In the genomic region with DNA sequence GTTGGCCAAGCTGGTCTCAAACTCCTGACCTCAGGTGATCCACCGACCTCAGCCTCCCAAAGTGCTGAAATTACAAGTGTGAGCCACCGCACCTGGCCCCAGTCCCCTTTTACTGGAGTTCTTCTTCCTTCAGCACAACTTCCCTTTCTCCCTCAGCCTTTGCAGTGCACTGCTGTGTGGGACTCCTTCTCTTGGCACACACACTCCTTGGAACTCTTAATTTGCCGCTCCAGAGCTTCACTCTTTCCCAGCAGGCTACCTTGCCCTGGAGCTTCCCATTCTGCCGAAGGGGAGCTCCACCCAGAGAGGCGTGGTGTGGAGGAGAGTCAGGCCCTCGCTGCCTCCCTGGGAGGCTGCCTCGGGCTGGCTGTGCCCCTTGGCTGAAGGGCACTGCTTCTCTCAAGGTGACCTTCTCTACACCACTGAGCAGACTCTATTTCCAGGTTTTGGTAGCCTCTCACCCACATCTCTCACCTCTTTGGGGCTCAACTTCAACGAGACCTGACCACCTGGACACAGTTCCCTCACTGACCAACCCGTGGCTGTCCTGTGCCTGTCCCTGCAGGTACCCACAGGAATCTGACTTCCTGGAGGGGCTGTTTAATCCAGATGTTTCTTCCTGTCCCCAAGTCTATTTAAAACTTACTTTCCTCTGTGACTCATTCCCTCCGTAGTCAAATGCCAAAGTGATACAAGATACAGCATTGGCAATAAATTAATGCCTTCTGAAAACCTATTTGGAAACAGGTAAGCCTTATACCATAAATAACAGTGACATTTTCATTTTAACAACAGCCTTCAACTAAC, we compare ENCODE assay signal across 25 cellular contexts.
DNase-seq lines count a peak whose midpoint lies in the region; ATAC-seq, FAIRE-seq and TF ChIP-seq lines count a peak whose summit lies in the region.
"Had no signal": no experiment of that assay in that cellular context is flagged by ENCODE, and none has a peak within 500 bp of the region (broad histone marks: within the 10 kb centered on the region; RNA-seq: fewer than 3 reads in every experiment).

No MANE protein-coding gene starts in this region.

- H3K4me3 ChIP-seq in IMR-90 (ENCODE audit: insufficient read depth, low read depth, low read length) (no peak overlapping the region), K562 (no peak overlapping the region), mesenchymal stem cell (ENCODE audit: insufficient read depth in 1 of 2, low read depth in 1 of 2, low read length in 2 of 2) (no peak overlapping the region)
- H3K4me3 ChIP-seq: SJSA1 had no signal

- H4K91ac ChIP-seq in IMR-90 (ENCODE audit: insufficient read depth, low read depth, low read length) (no peak overlapping the region), mesenchymal stem cell (ENCODE audit: low read length) (peak overlapping the region; percentile 39)

- H2BK120ac ChIP-seq in IMR-90 (ENCODE audit: low read depth, low read length) (no peak overlapping the region), mesenchymal stem cell (ENCODE audit: low read depth, low read length) (no peak overlapping the region)

- H3K27ac ChIP-seq in IMR-90 (ENCODE audit: insufficient read depth, low read length), result no peak overlapping the region
- H3K27ac ChIP-seq in K562 (ENCODE audit: extremely low read depth, low read depth, low read length), result no peak overlapping the region
- H3K27ac ChIP-seq in mesenchymal stem cell (ENCODE audit: low read length, poor library complexity, severe bottlenecking), result no peak overlapping the region
- H3K27ac ChIP-seq: C4-2B, SJSA1 had no signal

- H3K4me1 ChIP-seq in IMR-90 (ENCODE audit: control insufficient read depth, insufficient read depth, low read length) (no peaks in the 10 kb centered on the region), K562 (replicated peaks in 1 of 2; ENCODE audit: control insufficient read depth in 2 of 2, insufficient read depth in 2 of 2, low read length in 2 of 2) (no peaks in the 10 kb centered on the region), mesenchymal stem cell (ENCODE audit: control insufficient read depth, insufficient read depth, low read depth, low read length) (no peaks in the 10 kb centered on the region)
- H3K4me1 ChIP-seq: SJSA1 had no signal

- ATAC-seq in IMR-90 (ENCODE audit: low read depth) (no peak), K562 (peak; percentile 40; the same call in 1 of the 3 replicates)

- H3K18ac ChIP-seq in IMR-90 (ENCODE audit: low read depth, low read length), result no peak overlapping the region
- peak overlapping the region in 1 of 2 experiments; percentile 77 for H3K18ac ChIP-seq in mesenchymal stem cell (ENCODE audit: low read depth in 1 of 2, low read length in 2 of 2)

- H3K27me3 ChIP-seq in IMR-90 (ENCODE audit: control insufficient read depth, insufficient read depth, low read length) (no peaks in the 10 kb centered on the region), K562 (ENCODE audit: control insufficient read depth in 2 of 2, insufficient read depth in 2 of 2, low read length in 2 of 2) (peaks cover 15 to 22% of the 10 kb centered on the region in 2 experiments), mesenchymal stem cell (ENCODE audit: control insufficient read depth in 1 of 2, insufficient read depth in 1 of 2, low read length in 2 of 2) (no peaks in the 10 kb centered on the region)

- H3K4ac ChIP-seq in IMR-90 (ENCODE audit: low read depth, low read length) (no peak overlapping the region), mesenchymal stem cell (ENCODE audit: low read depth in 1 of 2, low read length in 2 of 2) (no peak overlapping the region)

- H2AK5ac ChIP-seq in IMR-90 (ENCODE audit: low read depth, low read length), result no peak overlapping the region
- H2AK5ac ChIP-seq in mesenchymal stem cell (ENCODE audit: low read length, severe bottlenecking), result no peak overlapping the region

- no peak overlapping the region for H2BK20ac ChIP-seq in IMR-90 (ENCODE audit: low read depth, low read length)

- H3K56ac ChIP-seq in IMR-90 (ENCODE audit: extremely low read depth, insufficient read depth, low read length), result no peak overlapping the region

- H3K9ac ChIP-seq in IMR-90 (ENCODE audit: low read depth, low read length) (no peak overlapping the region), K562 (ENCODE audit: insufficient read depth in 1 of 2, low read depth in 2 of 2, low read length in 2 of 2) (peak overlapping the region in 1 of 2 experiments; percentile 6; a peak in 1 of 4 replicates), mesenchymal stem cell (ENCODE audit: low read length) (no peak overlapping the region)

- H3K4me3 Mint-ChIP-seq in type B pancreatic cell, result no peak overlapping the region
- H3K4me3 Mint-ChIP-seq: B cell; CD8-positive, alpha-beta memory T cell had no signal

- H4K20me1 ChIP-seq in IMR-90 (ENCODE audit: insufficient read depth, low read length), result no peaks in the 10 kb centered on the region
- H4K20me1 ChIP-seq in K562 (replicated peaks; ENCODE audit: control insufficient read depth, insufficient read depth, low read length), result no peaks in the 10 kb centered on the region

- H2BK5ac ChIP-seq in IMR-90 (ENCODE audit: low read depth, low read length, poor library complexity, severe bottlenecking) (no peak overlapping the region), mesenchymal stem cell (ENCODE audit: low read depth, low read length, poor library complexity, severe bottlenecking) (no peak overlapping the region)

- no peaks in the 10 kb centered on the region for H3K36me3 Mint-ChIP-seq in type B pancreatic cell
- H3K36me3 Mint-ChIP-seq: CD8-positive, alpha-beta memory T cell had no signal

- H3K4me2 ChIP-seq in IMR-90 (ENCODE audit: low read depth, low read length), result no peak overlapping the region
- H3K4me2 ChIP-seq in K562 (ENCODE audit: insufficient read depth, low read length), result peak overlapping the region; percentile 26; the same call in 1 of the 2 replicates
- no peak overlapping the region for H3K4me2 ChIP-seq in mesenchymal stem cell (ENCODE audit: low read length, poor library complexity, severe bottlenecking)

- DNase-seq in IMR-90 (no peak), K562 (ENCODE audit: extremely low read depth in 1 of 4, low spot score in 3 of 4) (no peak), mesenchymal stem cell (no peak), type B pancreatic cell (ENCODE audit: extremely low spot score, unreplicated experiment) (no peak), superior temporal gyrus (ENCODE audit: extremely low spot score) (no peak), T-helper 1 cell (no peak), NCI-H1105 treated with DMSO at 0.1 percent for 48 hours (lab: John Stamatoyannopoulos, UW) (no peak)
- DNase-seq: Calu3; CD8-positive, alpha-beta memory T cell; DMS79 treated with DMSO at 0.1 percent for 48 hours; HCEC 1CT; Kasumi-1; MV-4-11; NCI-H1105; NCI-H146; NCI-H1930; NCI-H2107; NCI-H524; NCI-H748 treated with DMSO at 0.1 percent for 48 hours had no signal

- H4K5ac ChIP-seq in IMR-90 (ENCODE audit: low read depth, low read length), result no peak overlapping the region

- TF ChIP-seq POLR2A in IMR-90 (IDR thresholded peaks at IDR 0.05; ENCODE audit: low read depth, low read length) (no peak), K562 (conservative IDR thresholded peaks at IDR 0.05) (no peak)

- no peak overlapping the region for H2BK12ac ChIP-seq in mesenchymal stem cell (ENCODE audit: low read length in 2 of 2)

- BruUV-seq in IMR-90 (replicated peaks; lab: Mats Ljungman, UMichigan) (no TSS peak), K562 (replicated peaks; lab: Mats Ljungman, UMichigan) (no TSS peak)

- TF ChIP-seq RAD21 in IMR-90 (IDR thresholded peaks at IDR 0.05; ENCODE audit: low read length) (no peak), K562 (CRISPR knock-in tag; conservative IDR thresholded peaks at IDR 0.05 in 1 of 2, IDR thresholded peaks at IDR 0.05 in 1 of 2) (no peak)

- CTCF ChIA-PET in IMR-90 (lab: Yijun Ruan, JAX) (no interaction called here), K562 (lab: Yijun Ruan, JAX; ENCODE audit: low intra/inter-chr PET ratio) (no interaction called here)

- no peaks in the 10 kb centered on the region for H3K4me1 Mint-ChIP-seq in type B pancreatic cell (ENCODE audit: unreplicated experiment)
- H3K4me1 Mint-ChIP-seq: B cell; CD8-positive, alpha-beta memory T cell had no signal

- no peak overlapping the region for H2BK15ac ChIP-seq in IMR-90 (ENCODE audit: low read depth, low read length)
- H2BK15ac ChIP-seq in mesenchymal stem cell (ENCODE audit: low read depth, poor library complexity, severe bottlenecking), result no peak overlapping the region

- H3K79me1 ChIP-seq in IMR-90 (ENCODE audit: low read depth in 1 of 2, low read length in 2 of 2) (no peaks in the 10 kb centered on the region), mesenchymal stem cell (replicated peaks; ENCODE audit: low read length, poor library complexity, severe bottlenecking) (no peaks in the 10 kb centered on the region)

- H4K8ac ChIP-seq in IMR-90 (ENCODE audit: low read depth in 2 of 2, low read length in 2 of 2) (no peak overlapping the region), mesenchymal stem cell (ENCODE audit: low read length) (no peak overlapping the region)

- peak overlapping the region; percentile 19 for H2AK9ac ChIP-seq in IMR-90 (replicated peaks; ENCODE audit: low read depth, low read length, poor library complexity)

- H3K23ac ChIP-seq in IMR-90 (ENCODE audit: low read depth, low read length) (no peak overlapping the region), mesenchymal stem cell (ENCODE audit: low read length in 2 of 2) (no peak overlapping the region)

- TF ChIP-seq CTCF in IMR-90 (conservative IDR thresholded peaks at IDR 0.05; ENCODE audit: low read depth, low read length), result no peak
- no peak for TF ChIP-seq CTCF in K562 (IDR thresholded peaks at IDR 0.05 in 2 of 3, conservative IDR thresholded peaks at IDR 0.05 in 1 of 3; ENCODE audit: insufficient read depth in 2 of 3, low read depth in 1 of 3, low read length in 3 of 3)
- no peak for TF ChIP-seq CTCF in type B pancreatic cell (conservative IDR thresholded peaks at IDR 0.05)

- intact Hi-C loops in IMR-90 (cut with micrococcal nuclease), result no loop called here
- intact Hi-C loops in K562 (cut with micrococcal nuclease), result no loop called here

- 33% methylated on average over 4 of the region's 10 CpGs; no CpG with 5 or more reads in 1 of the 2 experiments for WGBS in IMR-90 (ENCODE audit: extremely low coverage in 2 of 2, insufficient read length in 1 of 2), 2 experiments
- 0% methylated on average over 10 of the region's 10 CpGs for WGBS in K562 (ENCODE audit: insufficient coverage, low coverage, missing lambda C conversion rate)
- 75% methylated on average over 10 of the region's 10 CpGs for WGBS in mesenchymal stem cell

- H3K79me2 ChIP-seq in K562 (ENCODE audit: control insufficient read depth, insufficient read depth, low read length), result no peaks in the 10 kb centered on the region

- TF ChIP-seq EP300 in K562 (IDR thresholded peaks at IDR 0.05; ENCODE audit: low read length), result no peak

- H3K9me3 ChIP-seq in IMR-90 (ENCODE audit: control insufficient read depth, insufficient read depth, low read length) (peaks cover 15% of the 10 kb centered on the region), K562 (replicated peaks; ENCODE audit: control insufficient read depth, insufficient read depth, low read depth, low read length) (no peaks in the 10 kb centered on the region), mesenchymal stem cell (ENCODE audit: control insufficient read depth, low read length) (no peaks in the 10 kb centered on the region)
- H3K9me3 ChIP-seq: SJSA1 had no signal

- POLR2A ChIA-PET in IMR-90 (lab: Charles Lee; ENCODE audit: unreplicated experiment) (no interaction called here), K562 (lab: Yijun Ruan, JAX) (interaction anchor here (0.5 to 1.0 kb wide), 3 partner anchors 12 to 35 kb away, joined by 3 to 4 read pairs (median 3); no protein-coding TSS in a partner anchor)

- H3K9me3 Mint-ChIP-seq in type B pancreatic cell, result peaks cover 4% of the 10 kb centered on the region
- H3K9me3 Mint-ChIP-seq: CD8-positive, alpha-beta memory T cell had no signal

- H3K9me1 ChIP-seq in IMR-90 (ENCODE audit: insufficient read depth, low read length) (no peaks in the 10 kb centered on the region), K562 (ENCODE audit: control insufficient read depth, insufficient read depth, low read length) (no peaks in the 10 kb centered on the region)

- H3K36me3 ChIP-seq in IMR-90 (ENCODE audit: control insufficient read depth, insufficient read depth, low read length) (no peaks in the 10 kb centered on the region), K562 (ENCODE audit: control insufficient read depth, insufficient read depth, low read length) (no peaks in the 10 kb centered on the region), mesenchymal stem cell (ENCODE audit: control insufficient read depth in 1 of 2, insufficient read depth in 2 of 2, low read depth in 1 of 2, low read length in 2 of 2) (no peaks in the 10 kb centered on the region)
- H3K36me3 ChIP-seq: SJSA1 had no signal

- FAIRE-seq in K562 (lab: Jason Lieb, UNC), result no peak
- FAIRE-seq: GM12892, H1, RCC 7860 had no signal

- H3K27ac Mint-ChIP-seq in type B pancreatic cell, result peak overlapping the region; percentile 52
- H3K27ac Mint-ChIP-seq: B cell; CD8-positive, alpha-beta memory T cell had no signal

- in situ Hi-C loops in IMR-90 (cut with MboI; ENCODE audit: low sequenced_read_pairs) (no loop called here), K562 (cut with MboI) (no loop called here)

- no peak overlapping the region for H3K14ac ChIP-seq in IMR-90 (replicated peaks; ENCODE audit: low read depth, low read length)
- peak overlapping the region in 1 of 2 experiments; percentile 71 for H3K14ac ChIP-seq in mesenchymal stem cell (ENCODE audit: low read length in 2 of 2)

- no peak overlapping the region for H2AFZ ChIP-seq in IMR-90 (replicated peaks; ENCODE audit: low read length, poor library complexity)
- H2AFZ ChIP-seq in K562 (ENCODE audit: low read depth, low read length), result no peak overlapping the region
- H2AFZ ChIP-seq in mesenchymal stem cell (ENCODE audit: low read depth, low read length), result no peak overlapping the region

- H3K27me3 Mint-ChIP-seq in type B pancreatic cell, result peaks cover 25% of the 10 kb centered on the region

- dilution Hi-C loops in IMR-90 (cut with HindIII; ENCODE audit: low sequenced_read_pairs, unreplicated experiment), result no loop called here
